7 cellular contexts compared by ENCODE assay signal in the genomic region with DNA sequence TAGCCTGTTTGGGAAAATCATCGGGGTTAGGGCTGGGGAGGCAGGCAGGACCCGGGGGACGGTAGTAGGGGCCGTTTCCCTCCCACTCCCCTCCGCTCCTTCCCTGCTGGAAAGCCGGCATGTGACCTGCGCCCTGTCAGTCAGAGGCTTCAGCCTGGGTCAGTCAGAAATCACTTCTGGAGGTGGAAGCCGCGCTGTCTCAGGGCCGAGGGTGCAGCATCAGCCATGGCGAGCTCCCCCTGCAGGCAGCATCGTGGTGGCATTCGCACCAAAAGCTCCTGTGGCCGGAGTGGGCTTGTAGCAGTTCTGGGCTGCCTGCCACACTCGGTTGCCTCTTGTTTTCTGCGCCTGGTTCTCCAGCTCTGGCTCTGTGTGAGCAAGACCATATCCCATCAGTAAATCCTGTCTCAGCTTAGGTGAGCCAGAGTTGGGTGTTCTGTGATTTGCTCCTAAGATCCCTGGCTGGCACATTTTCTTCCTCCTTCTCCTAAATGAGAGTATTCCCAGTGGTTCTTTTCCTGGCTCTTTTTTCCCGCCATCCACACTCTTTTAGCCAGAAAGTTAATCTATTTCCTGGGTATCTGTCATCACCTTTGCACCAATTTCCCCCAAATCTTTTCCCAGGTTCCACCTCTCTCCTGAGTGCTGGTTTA. TPM values are rescaled to one million over a fixed set of nuclear protein-coding genes. Genes with fewer than 3 reads are reported as not detected.
DNase-seq lines count a peak whose midpoint lies in the region; ATAC-seq, FAIRE-seq and TF ChIP-seq lines count a peak whose summit lies in the region.

No MANE protein-coding gene starts in this region.

- no peaks in the 10 kb centered on the region for H3K9me3 Mint-ChIP-seq in natural killer cell
- H3K9me3 Mint-ChIP-seq in stimulated activated naive CD8-positive, alpha-beta T cell treated with anti-CD3 and anti-CD28 coated beads, Interleukin-15, amount 100 ng/mL, for 72 hours, result no peaks in the 10 kb centered on the region

- no peaks in the 10 kb centered on the region for H3K36me3 Mint-ChIP-seq in natural killer cell

- H3K27me3 Mint-ChIP-seq in natural killer cell (ENCODE audit: low read depth in 2 of 2), result peaks cover 26 to 44% of the 10 kb centered on the region in 2 donors
- H3K27me3 Mint-ChIP-seq in stimulated activated naive CD8-positive, alpha-beta T cell treated with anti-CD3 and anti-CD28 coated beads, Interleukin-15, amount 100 ng/mL, for 72 hours, result peaks cover 46% of the 10 kb centered on the region

- FAIRE-seq in GM18507 (lab: Jason Lieb, UNC), result peak; percentile 96

- ATAC-seq in HG02623 (IDR thresholded peaks at IDR 0.05; ENCODE audit: unreplicated experiment) (peak; percentile 84), natural killer cell (peak; percentile 88 to 98 (median 97))
- ATAC-seq in stimulated activated naive CD8-positive, alpha-beta T cell treated with anti-CD3 and anti-CD28 coated beads, Interleukin-15, amount 100 ng/mL, for 72 hours, result peak; percentile 91

- intact Hi-C loops in natural killer cell (cut with micrococcal nuclease), result loop anchor here (1.0 kb wide), 1 partner anchor 1021 kb away; no protein-coding TSS in a partner anchor

- DNase-seq in GM18507 (ENCODE audit: extremely low spot score, insufficient read length, low read depth) (peak; percentile 71), NCI-H1048 (lab: John Stamatoyannopoulos, UW) (peak; percentile 15), epithelial cell of proximal tubule (ENCODE audit: low read depth) (no peak), natural killer cell (peak; percentile 56)
- peak; percentile 88 for DNase-seq in activated CD8-positive, alpha-beta memory T cell treated with anti-CD3 and anti-CD28 coated beads for 24 hours
- peak; percentile 73 to 83 for DNase-seq in stimulated activated naive CD8-positive, alpha-beta T cell treated with anti-CD3 and anti-CD28 coated beads, Interleukin-15, amount 100 ng/mL, for 72 hours

- TF ChIP-seq CTCF in epithelial cell of proximal tubule (conservative IDR thresholded peaks at IDR 0.05; ENCODE audit: low read depth, low read length) (peak; percentile 94), natural killer cell (IDR thresholded peaks at IDR 0.05) (peak; percentile 80)

- no peak overlapping the region for H3K27ac Mint-ChIP-seq in natural killer cell
- no peak overlapping the region for H3K27ac Mint-ChIP-seq in stimulated activated naive CD8-positive, alpha-beta T cell treated with anti-CD3 and anti-CD28 coated beads, Interleukin-15, amount 100 ng/mL, for 72 hours

- no peak overlapping the region for H3K4me3 Mint-ChIP-seq in natural killer cell
- peak overlapping the region in 1 of 2 donors; percentile 24 for H3K4me3 Mint-ChIP-seq in stimulated activated naive CD8-positive, alpha-beta T cell treated with anti-CD3 and anti-CD28 coated beads, Interleukin-15, amount 100 ng/mL, for 72 hours

- peaks cover 5 to 6% of the 10 kb centered on the region in 2 donors for H3K4me1 Mint-ChIP-seq in natural killer cell
- peaks cover 27% of the 10 kb centered on the region for H3K4me1 Mint-ChIP-seq in stimulated activated naive CD8-positive, alpha-beta T cell treated with anti-CD3 and anti-CD28 coated beads, Interleukin-15, amount 100 ng/mL, for 72 hours

- H3K4me3 ChIP-seq in epithelial cell of proximal tubule (ENCODE audit: low read depth, low read length), result no peak overlapping the region

RNA-seq across cellular contexts. Expression of a gene that starts 17.3 kb away (rescaled TPM):
- total RNA-seq in epithelial cell of proximal tubule (3.2 and 6.4 TPM in 2 replicates), natural killer cell (10 to 100 TPM; 32.7 to 41.1 (median 40.9) TPM)
